ENCODE assay signal across 13 cellular contexts in genomic region chr4:23305026-23305425, GRCh38.
DNase-seq lines count a peak whose midpoint lies in the region; ATAC-seq lines count a peak whose summit lies in the region.
"Had no signal": no experiment of that assay in that cellular context is flagged by ENCODE, and none has a peak within 500 bp of the region (broad histone marks: within the 10 kb centered on the region; RNA-seq: fewer than 3 reads in every experiment).

No MANE protein-coding gene starts in this region.

- no peaks in the 10 kb centered on the region for H3K27me3 Mint-ChIP-seq in activated CD8-positive, alpha-beta T cell treated with anti-CD3 and anti-CD28 coated beads, Interleukin-2, amount 10 ng/mL, durations not matched to agents 7 days and 5 days (ENCODE audit: low read depth)

- H2BK15ac ChIP-seq in mesendoderm (replicated peaks; ENCODE audit: low read depth) = no peak overlapping the region

- WGBS in mesendoderm (ENCODE audit: extremely low coverage, insufficient coverage, low lambda C conversion rate) = no CpG with 5 or more reads among the region's 1 CpG

- H3K27ac ChIP-seq in mesendoderm (ENCODE audit: low read depth, low read length) = no peak overlapping the region

- H3K4me3 ChIP-seq in mesendoderm (ENCODE audit: low read length) = no peak overlapping the region

- H3K56ac ChIP-seq in mesendoderm (ENCODE audit: low read length) = no peak overlapping the region

- H3K9me3 Mint-ChIP-seq in activated CD8-positive, alpha-beta T cell treated with anti-CD3 and anti-CD28 coated beads, Interleukin-2, amount 10 ng/mL, durations not matched to agents 7 days and 5 days (ENCODE audit: insufficient read depth) = no peaks in the 10 kb centered on the region

- no peaks in the 10 kb centered on the region for H3K27me3 ChIP-seq in mesendoderm (ENCODE audit: insufficient read depth, low read length, poor library complexity)

- no peak overlapping the region for H2AK5ac ChIP-seq in mesendoderm (ENCODE audit: low read length)

- no peak overlapping the region for H3K4ac ChIP-seq in mesendoderm (ENCODE audit: low read depth, low read length)

- no peak overlapping the region for H2BK120ac ChIP-seq in mesendoderm (ENCODE audit: low read depth, low read length)

- ATAC-seq in GM18867 (IDR thresholded peaks at IDR 0.05; ENCODE audit: unreplicated experiment) = peak; percentile 77
- ATAC-seq in activated CD8-positive, alpha-beta T cell treated with anti-CD3 and anti-CD28 coated beads, Interleukin-2, amount 10 ng/mL, durations not matched to agents 7 days and 5 days = peak; percentile 44
- no peak for ATAC-seq in GM21390 (IDR thresholded peaks at IDR 0.05; ENCODE audit: unreplicated experiment)

- H3K23ac ChIP-seq in mesendoderm (ENCODE audit: low read length) = no peak overlapping the region

- H2BK5ac ChIP-seq in mesendoderm (ENCODE audit: low read length) = no peak overlapping the region

- no peak overlapping the region for H3K27ac Mint-ChIP-seq in activated CD8-positive, alpha-beta T cell treated with anti-CD3 and anti-CD28 coated beads, Interleukin-2, amount 10 ng/mL, durations not matched to agents 7 days and 5 days

- no peak overlapping the region for H4K5ac ChIP-seq in mesendoderm (ENCODE audit: low read length)

- no peak overlapping the region for H3K4me3 Mint-ChIP-seq in activated CD8-positive, alpha-beta T cell treated with anti-CD3 and anti-CD28 coated beads, Interleukin-2, amount 10 ng/mL, durations not matched to agents 7 days and 5 days

- no peak overlapping the region for H3K4me2 ChIP-seq in mesendoderm (ENCODE audit: low read length)

- DNase-seq in KBM-7 (peak; percentile 11), mesendoderm (no peak), NCI-H446 treated with DMSO at 0.1 percent for 48 hours (lab: John Stamatoyannopoulos, UW) (no peak), NK-92 (lab: John Stamatoyannopoulos, UW; ENCODE audit: unreplicated experiment) (no peak)
- no peak for DNase-seq in activated CD8-positive, alpha-beta T cell treated with anti-CD3 and anti-CD28 coated beads, Interleukin-2, amount 10 ng/mL, durations not matched to agents 7 days and 5 days
- DNase-seq: activated effector memory CD4-positive, alpha-beta T cell treated with Interleukin-2 at 50 U/mL for 16 hours; Calu3; cortex of kidney; foreskin melanocyte; KG1; NCI-H446 had no signal

- peaks cover 4% of the 10 kb centered on the region for H3K4me1 Mint-ChIP-seq in activated CD8-positive, alpha-beta T cell treated with anti-CD3 and anti-CD28 coated beads, Interleukin-2, amount 10 ng/mL, durations not matched to agents 7 days and 5 days (ENCODE audit: low read depth)

- CTCF ChIA-PET in activated CD8-positive, alpha-beta T cell treated with anti-CD3 and anti-CD28 coated beads, Interleukin-2, amount 10 ng/mL, durations not matched to agents 7 days and 5 days (lab: Charles Lee) = interaction anchor here (1.5 kb wide), 1 partner anchor 16 kb away, joined by 3 read pairs; no protein-coding TSS in a partner anchor

- in situ Hi-C loops in KBM-7 (cut with MboI; ENCODE audit: low pct_unique_long_range_greater_than_20kb, low sequenced_read_pairs) = no loop called here

- POLR2A ChIA-PET in activated CD8-positive, alpha-beta T cell treated with anti-CD3 and anti-CD28 coated beads, Interleukin-2, amount 10 ng/mL, durations not matched to agents 7 days and 5 days (lab: Charles Lee) = no interaction called here

- H3K79me1 ChIP-seq in mesendoderm (ENCODE audit: low read length) = no peaks in the 10 kb centered on the region

- H3K36me3 Mint-ChIP-seq in activated CD8-positive, alpha-beta T cell treated with anti-CD3 and anti-CD28 coated beads, Interleukin-2, amount 10 ng/mL, durations not matched to agents 7 days and 5 days (ENCODE audit: low read depth) = no peaks in the 10 kb centered on the region

- H3K4me1 ChIP-seq in mesendoderm (ENCODE audit: control insufficient read depth, low read depth, low read length) = no peaks in the 10 kb centered on the region

- no peak overlapping the region for H4K8ac ChIP-seq in mesendoderm (ENCODE audit: low read depth, low read length)

- H3K9ac ChIP-seq in mesendoderm (ENCODE audit: low read length) = no peak overlapping the region

- no peaks in the 10 kb centered on the region for H3K79me2 ChIP-seq in mesendoderm (ENCODE audit: control insufficient read depth, insufficient read depth, low read length)

- H3K18ac ChIP-seq in mesendoderm (ENCODE audit: low read length) = peak overlapping the region; percentile 18

- H3K36me3 ChIP-seq in mesendoderm (ENCODE audit: control insufficient read depth, insufficient read depth, low read length) = no peaks in the 10 kb centered on the region
